Comparison of ENCODE assay signal across 8 cellular contexts in the genomic region with DNA sequence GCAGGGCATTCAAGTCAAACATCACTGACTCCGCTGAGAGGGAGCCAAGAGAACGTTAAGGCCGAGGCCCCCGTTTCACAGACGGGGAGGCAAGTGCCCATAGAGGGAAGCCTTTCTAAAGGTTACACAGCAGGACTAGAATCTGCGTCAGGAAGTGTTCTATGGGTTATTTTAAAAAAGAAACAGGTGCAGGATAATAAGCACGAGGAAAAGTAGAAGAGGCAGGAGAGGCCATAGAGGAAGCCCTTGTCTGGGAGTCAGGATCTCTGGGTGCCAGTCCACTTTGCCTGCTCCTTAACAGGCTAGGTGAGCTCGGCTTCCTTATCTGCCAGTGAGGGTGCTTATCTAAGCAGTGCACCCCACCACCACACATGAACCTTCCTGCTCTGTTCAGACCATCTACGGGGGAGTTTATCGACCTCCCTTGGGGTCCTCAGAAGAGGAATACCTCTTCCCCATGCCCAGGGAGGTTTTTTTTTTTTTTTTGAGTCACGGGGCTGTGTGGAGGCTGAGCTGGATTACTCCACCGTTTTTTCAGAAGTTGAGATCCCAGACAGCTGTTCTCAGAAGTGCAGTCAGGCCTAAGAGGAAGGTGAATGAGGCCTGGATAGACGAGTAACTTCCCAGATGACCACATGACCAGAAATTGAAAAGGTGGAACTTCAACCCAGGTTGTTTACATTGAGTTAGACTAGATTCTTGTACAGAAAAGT. TPM values are rescaled to one million over a fixed set of nuclear protein-coding genes. Genes with fewer than 3 reads are reported as not detected.
DNase-seq lines count a peak whose midpoint lies in the region; TF ChIP-seq lines count a peak whose summit lies in the region.

No MANE protein-coding gene starts in this region.

- H3K4me3 Mint-ChIP-seq in CD14-positive monocyte = peak overlapping the region; percentile 94 to 95
- H3K4me3 Mint-ChIP-seq in neural progenitor cell = peak overlapping the region; percentile 85

- peak overlapping the region; percentile 90 for H2AFZ ChIP-seq in neural progenitor cell (replicated peaks)

- DNase-seq in CD14-positive monocyte (ENCODE audit: low spot score) (no peak), HAP-1 (ENCODE audit: low spot score in 2 of 2) (no peak), SKM-1 (lab: John Stamatoyannopoulos, UW; ENCODE audit: unreplicated experiment) (peak; percentile 36), erythroblast (lab: John Stamatoyannopoulos, UW) (peak; percentile 70 to 83), neural progenitor cell (ENCODE audit: low spot score) (peak; percentile 34), GM03348 (ENCODE audit: low spot score) (no peak), foreskin melanocyte (no peak), NCI-H1436 treated with DMSO at 0.1 percent for 48 hours (lab: John Stamatoyannopoulos, UW) (no peak)

- H3K9me3 Mint-ChIP-seq in CD14-positive monocyte (no peaks in the 10 kb centered on the region), neural progenitor cell (no peaks in the 10 kb centered on the region)

- H3K4me1 ChIP-seq in HAP-1 = peaks cover 9% of the 10 kb centered on the region
- peaks cover 20% of the 10 kb centered on the region for H3K4me1 ChIP-seq in neural progenitor cell

- H3F3A ChIP-seq in neural progenitor cell (ENCODE audit: low read depth) = peaks cover 41% of the 10 kb centered on the region

- TF ChIP-seq POLR2A in erythroblast (IDR thresholded peaks at IDR 0.05; ENCODE audit: low read length) = no peak

- H3K36me3 ChIP-seq in HAP-1 (replicated peaks) = no peaks in the 10 kb centered on the region; the same call in 1 of the 2 replicates
- H3K36me3 ChIP-seq in neural progenitor cell = no peaks in the 10 kb centered on the region

- intact Hi-C loops in CD14-positive monocyte (cut with micrococcal nuclease) = loop anchor here in 1 of 2 donors (5.0 kb wide), 1 partner anchor 171 kb away; no protein-coding TSS in a partner anchor

- in situ Hi-C loops in HAP-1 (cut with MboI; ENCODE audit: low sequenced_read_pairs) = no loop called here

- peak overlapping the region; percentile 92 to 98 (median 94) for H3K27ac Mint-ChIP-seq in CD14-positive monocyte
- H3K27ac Mint-ChIP-seq in neural progenitor cell = peak overlapping the region; percentile 96

- H3K79me2 ChIP-seq in neural progenitor cell (ENCODE audit: low read depth) = peaks cover 31% of the 10 kb centered on the region

- H3K4me2 ChIP-seq in neural progenitor cell = peak overlapping the region; percentile 90

- H3K27me3 ChIP-seq in HAP-1 (ENCODE audit: low read depth) (no peaks in the 10 kb centered on the region), neural progenitor cell (no peaks in the 10 kb centered on the region)

- H3K27ac ChIP-seq in neural progenitor cell = no peak overlapping the region

- H3K9me3 ChIP-seq in HAP-1 (no peaks in the 10 kb centered on the region), neural progenitor cell (ENCODE audit: low read depth) (no peaks in the 10 kb centered on the region)

- TF ChIP-seq CTCF in CD14-positive monocyte (IDR thresholded peaks at IDR 0.05) (no peak), neural progenitor cell (IDR thresholded peaks at IDR 0.05) (no peak)

- H3K4me3 ChIP-seq in HAP-1 (peak overlapping the region; percentile 86), neural progenitor cell (peak overlapping the region; percentile 84)

- H3K27me3 Mint-ChIP-seq in CD14-positive monocyte (ENCODE audit: low read depth in 3 of 3) (no peaks in the 10 kb centered on the region), neural progenitor cell (ENCODE audit: insufficient read depth, low read depth) (peaks cover 15% of the 10 kb centered on the region)

- no peak overlapping the region for H3K9ac ChIP-seq in neural progenitor cell

- H3K36me3 Mint-ChIP-seq in CD14-positive monocyte (peaks cover 8 to 11% of the 10 kb centered on the region in 2 donors), neural progenitor cell (no peaks in the 10 kb centered on the region)

- peaks cover 6% of the 10 kb centered on the region for H4K20me1 ChIP-seq in neural progenitor cell (ENCODE audit: low read depth)

- H3K4me1 Mint-ChIP-seq in CD14-positive monocyte = peaks cover 48% of the 10 kb centered on the region
- peaks cover 33% of the 10 kb centered on the region for H3K4me1 Mint-ChIP-seq in neural progenitor cell

RNA-seq across cellular contexts. Expression of a gene that starts 1.2 kb away (rescaled TPM):
- 10 to 100 TPM; 14.5 to 16.6 TPM for polyA plus RNA-seq in CD14-positive monocyte
- total RNA-seq in neural progenitor cell (ENCODE audit: low replicate concordance) = 15.6 and 22.2 TPM in 2 replicates

Comparison
In these comparisons a context has a peak if more than half of its experiments do, and no peak if none do; other contexts are left out.
1. DNase-seq: peak in SKM-1 (single experiment), erythroblast (2 of 2) and neural progenitor cell (single experiment); none in CD14-positive monocyte (single experiment), HAP-1 (0 of 2), GM03348 (single experiment), foreskin melanocyte (single experiment) and NCI-H1436 treated with DMSO at 0.1 percent for 48 hours (single experiment).